ENCODE assay signal across 1 cellular context in the genomic region with DNA sequence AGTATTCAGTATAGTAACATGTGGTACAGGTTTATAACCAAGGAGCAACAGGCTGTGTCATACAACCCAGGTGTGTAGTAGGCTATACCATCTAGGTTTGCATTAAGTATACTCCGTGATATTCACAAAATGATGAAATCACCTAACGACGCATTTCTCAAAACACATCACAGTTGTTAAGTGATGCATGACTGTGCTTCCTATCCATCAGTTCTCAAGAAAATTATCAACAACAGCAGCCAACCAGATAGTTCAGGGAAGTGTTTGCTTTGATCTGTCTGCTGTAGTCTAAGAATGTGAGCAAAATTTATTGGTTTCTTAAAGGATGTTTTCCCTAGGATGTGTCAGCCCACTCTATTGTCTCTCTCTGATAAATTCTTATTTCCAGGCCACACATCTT.
TF ChIP-seq lines count a peak whose summit lies in the region.

No MANE protein-coding gene starts in this region.

TF ChIP-seq in K562, 482 proteins besides CTCF, POLR2A, EP300 and RAD21 (continued from another document):
- TF ChIP-seq CHD7 (IDR thresholded peaks at IDR 0.05; ENCODE audit: low read depth, low read length): no peak
- no peak for TF ChIP-seq SMARCE1 (IDR thresholded peaks at IDR 0.05)
- no peak for TF ChIP-seq RB1 (IDR thresholded peaks at IDR 0.05; ENCODE audit: low read depth)
- TF ChIP-seq, protein P1, sequence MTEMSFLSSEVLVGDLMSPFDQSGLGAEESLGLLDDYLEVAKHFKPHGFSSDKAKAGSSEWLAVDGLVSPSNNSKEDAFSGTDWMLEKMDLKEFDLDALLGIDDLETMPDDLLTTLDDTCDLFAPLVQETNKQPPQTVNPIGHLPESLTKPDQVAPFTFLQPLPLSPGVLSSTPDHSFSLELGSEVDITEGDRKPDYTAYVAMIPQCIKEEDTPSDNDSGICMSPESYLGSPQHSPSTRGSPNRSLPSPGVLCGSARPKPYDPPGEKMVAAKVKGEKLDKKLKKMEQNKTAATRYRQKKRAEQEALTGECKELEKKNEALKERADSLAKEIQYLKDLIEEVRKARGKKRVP (CRISPR knock-in tag; IDR thresholded peaks at IDR 0.05): no peak
- no peak for TF ChIP-seq FIP1L1 (IDR thresholded peaks at IDR 0.05; ENCODE audit: low read depth, low read length, poor library complexity, severe bottlenecking)
- TF ChIP-seq TEAD2 (tag; IDR thresholded peaks at IDR 0.05): no peak
- TF ChIP-seq TFE3 (CRISPR knock-in tag; IDR thresholded peaks at IDR 0.05): no peak
